In the genomic region with DNA sequence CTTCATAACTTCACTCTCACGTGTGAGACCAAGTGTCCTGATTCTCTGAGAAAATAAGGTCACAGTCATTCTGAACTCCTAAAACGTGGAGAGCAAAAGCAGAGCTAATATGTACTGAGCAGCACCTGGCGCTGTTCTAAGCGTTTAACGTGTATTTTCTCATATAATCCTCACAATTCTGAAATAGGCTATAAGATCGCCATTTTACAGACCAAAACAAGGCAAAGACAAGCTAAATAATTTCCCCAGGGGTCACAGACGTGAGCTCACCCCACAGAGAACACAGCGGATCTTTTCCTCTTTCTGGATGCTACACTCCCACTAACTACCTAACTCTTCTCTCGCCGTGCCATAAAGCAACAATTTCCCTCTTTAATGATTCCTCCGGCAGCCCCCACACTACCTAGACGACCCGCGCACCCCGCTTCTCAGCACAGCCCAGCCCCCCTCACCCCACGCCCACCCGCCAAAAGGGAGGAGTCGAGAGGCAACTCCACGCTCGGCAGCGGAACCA, we compare ENCODE assay signal across 8 cellular contexts. TPM values are rescaled to one million over a fixed set of nuclear protein-coding genes. Genes with fewer than 3 reads are reported as not detected.
DNase-seq lines count a peak whose midpoint lies in the region; ATAC-seq lines count a peak whose summit lies in the region.

No MANE protein-coding gene starts in this region.

- no peaks in the 10 kb centered on the region for H3K9me3 ChIP-seq in neuronal stem cell (replicated peaks in 1 of 2; ENCODE audit: control insufficient read depth in 2 of 2, insufficient read depth in 1 of 2, low read depth in 1 of 2, low read length in 2 of 2)

- peak overlapping the region; percentile 98 for H3K18ac ChIP-seq in neuronal stem cell (ENCODE audit: low read length)

- peak overlapping the region; percentile 98 for H3K27ac Mint-ChIP-seq in T-helper 1 cell treated with Interleukin-12 subunit alpha and Interleukin-12 subunit beta and Interleukin-4 antibody, amounts not matched to agents 30 μg/mL and 1 μg/mL, for 36 hours

- H4K91ac ChIP-seq in neuronal stem cell (ENCODE audit: low read depth, low read length, poor library complexity): no peak overlapping the region

- H3K27me3 ChIP-seq in neuronal stem cell (ENCODE audit: control insufficient read depth in 3 of 3, insufficient read depth in 3 of 3, low read depth in 1 of 3, low read length in 3 of 3): no peaks in the 10 kb centered on the region

- H3K4me1 ChIP-seq in neuronal stem cell (ENCODE audit: control insufficient read depth in 2 of 2, insufficient read depth in 1 of 2, low read depth in 1 of 2, low read length in 2 of 2): peaks cover 2 to 9% of the 10 kb centered on the region in 2 donors

- peaks cover 16% of the 10 kb centered on the region for H3K4me1 Mint-ChIP-seq in T-helper 1 cell treated with Interleukin-12 subunit alpha and Interleukin-12 subunit beta and Interleukin-4 antibody, amounts not matched to agents 30 μg/mL and 1 μg/mL, for 36 hours (ENCODE audit: low read depth)

- H3K27me3 Mint-ChIP-seq in T-helper 1 cell treated with Interleukin-12 subunit alpha and Interleukin-12 subunit beta and Interleukin-4 antibody, amounts not matched to agents 30 μg/mL and 1 μg/mL, for 36 hours (ENCODE audit: low read depth): no peaks in the 10 kb centered on the region

- no peak overlapping the region for H2AK5ac ChIP-seq in neuronal stem cell (ENCODE audit: low read depth, low read length)

- H3K9ac ChIP-seq in neuronal stem cell (ENCODE audit: low read depth, low read length, poor library complexity): peak overlapping the region; percentile 90

- H3K36me3 Mint-ChIP-seq in T-helper 1 cell treated with Interleukin-12 subunit alpha and Interleukin-12 subunit beta and Interleukin-4 antibody, amounts not matched to agents 30 μg/mL and 1 μg/mL, for 36 hours (ENCODE audit: low read depth): no peaks in the 10 kb centered on the region

- H3K4me2 ChIP-seq in neuronal stem cell (ENCODE audit: insufficient read depth, low read length, poor library complexity, severe bottlenecking): peak overlapping the region; percentile 51

- H2BK5ac ChIP-seq in neuronal stem cell (ENCODE audit: low read length): peak overlapping the region; percentile 82

- no peaks in the 10 kb centered on the region for H3K9me3 Mint-ChIP-seq in T-helper 1 cell treated with Interleukin-12 subunit alpha and Interleukin-12 subunit beta and Interleukin-4 antibody, amounts not matched to agents 30 μg/mL and 1 μg/mL, for 36 hours

- no peak overlapping the region for H4K8ac ChIP-seq in neuronal stem cell (ENCODE audit: low read depth, low read length)

- DNase-seq in T-helper 1 cell: no peak
- peak; percentile 79 to 82 for DNase-seq in activated CD4-positive, alpha-beta T cell treated with anti-CD3 and anti-CD28 coated beads, Interleukin-2, amount 50 U/mL, for 4 hours
- peak; percentile 35 for DNase-seq in fibroblast of peridontal ligament (ENCODE audit: extremely low read depth)
- DNase-seq in neuronal stem cell (ENCODE audit: low spot score): no peak
- DNase-seq in mucosa of gallbladder (ENCODE audit: low spot score): no peak

- WGBS in neuronal stem cell (ENCODE audit: extremely low coverage in 2 of 2, insufficient read length in 2 of 2, insufficient replicate concordance in 1 of 2), 2 donors: no CpG with 5 or more reads among the region's 21 CpGs

- H3K23ac ChIP-seq in neuronal stem cell (ENCODE audit: low read depth, low read length, poor library complexity): peak overlapping the region; percentile 100

- H2AFZ ChIP-seq in neuronal stem cell (ENCODE audit: low read length): peak overlapping the region; percentile 95

- H3K4ac ChIP-seq in neuronal stem cell (ENCODE audit: low read length): no peak overlapping the region

- H2BK15ac ChIP-seq in neuronal stem cell (ENCODE audit: low read length): no peak overlapping the region

- H2BK120ac ChIP-seq in neuronal stem cell (ENCODE audit: low read depth, low read length): peak overlapping the region; percentile 55

- H3K4me3 ChIP-seq in neuronal stem cell (ENCODE audit: low read length in 2 of 2): peak overlapping the region; percentile 55 to 89

- peak overlapping the region; percentile 82 for H3K14ac ChIP-seq in neuronal stem cell (ENCODE audit: low read length)

- H2BK12ac ChIP-seq in neuronal stem cell (ENCODE audit: low read length): no peak overlapping the region

- peaks cover 0 to 21% of the 10 kb centered on the region in 2 donors for H3K36me3 ChIP-seq in neuronal stem cell (replicated peaks in 1 of 2; ENCODE audit: control insufficient read depth in 2 of 2, insufficient read depth in 2 of 2, low read length in 2 of 2)

- peak overlapping the region; percentile 98 for H3K4me3 Mint-ChIP-seq in T-helper 1 cell treated with Interleukin-12 subunit alpha and Interleukin-12 subunit beta and Interleukin-4 antibody, amounts not matched to agents 30 μg/mL and 1 μg/mL, for 36 hours

- no peaks in the 10 kb centered on the region for H3K79me1 ChIP-seq in neuronal stem cell (ENCODE audit: low read depth, low read length)

- ATAC-seq in HG03159 (IDR thresholded peaks at IDR 0.05; ENCODE audit: unreplicated experiment) (peak; percentile 4), GM21825 (IDR thresholded peaks at IDR 0.05; ENCODE audit: unreplicated experiment) (no peak)

- peak overlapping the region; percentile 94 for H3K27ac ChIP-seq in neuronal stem cell (replicated peaks; ENCODE audit: low read length)

RNA-seq across cellular contexts. Expression of gene SUPT3H, which starts 0.6 kb away (rescaled TPM):
- polyA plus RNA-seq in neuronal stem cell (2013, experiment 1 of 2): 29.0 TPM
- polyA plus RNA-seq in neuronal stem cell (2013, experiment 2 of 2): 29.2 TPM
- total RNA-seq in mucosa of gallbladder: 5.1 TPM

RNA-seq across cellular contexts. Expression of gene RUNX2, which starts 49.0 kb away (rescaled TPM):
- 0.53 TPM for polyA plus RNA-seq in neuronal stem cell (2013, experiment 1 of 2)
- polyA plus RNA-seq in neuronal stem cell (2013, experiment 2 of 2): 0.43 TPM
- total RNA-seq in mucosa of gallbladder: 5.3 TPM

Comparison
In these comparisons a context has a peak if more than half of its experiments do, and no peak if none do; other contexts are left out.
1. DNase-seq: peak in activated CD4-positive, alpha-beta T cell treated with anti-CD3 and anti-CD28 coated beads, Interleukin-2, amount 50 U/mL, for 4 hours (2 of 2) and fibroblast of peridontal ligament (single experiment); none in T-helper 1 cell (0 of 5), neuronal stem cell (single experiment) and mucosa of gallbladder (single experiment).